Comparison of ENCODE assay signal across 11 cellular contexts in the genomic region with DNA sequence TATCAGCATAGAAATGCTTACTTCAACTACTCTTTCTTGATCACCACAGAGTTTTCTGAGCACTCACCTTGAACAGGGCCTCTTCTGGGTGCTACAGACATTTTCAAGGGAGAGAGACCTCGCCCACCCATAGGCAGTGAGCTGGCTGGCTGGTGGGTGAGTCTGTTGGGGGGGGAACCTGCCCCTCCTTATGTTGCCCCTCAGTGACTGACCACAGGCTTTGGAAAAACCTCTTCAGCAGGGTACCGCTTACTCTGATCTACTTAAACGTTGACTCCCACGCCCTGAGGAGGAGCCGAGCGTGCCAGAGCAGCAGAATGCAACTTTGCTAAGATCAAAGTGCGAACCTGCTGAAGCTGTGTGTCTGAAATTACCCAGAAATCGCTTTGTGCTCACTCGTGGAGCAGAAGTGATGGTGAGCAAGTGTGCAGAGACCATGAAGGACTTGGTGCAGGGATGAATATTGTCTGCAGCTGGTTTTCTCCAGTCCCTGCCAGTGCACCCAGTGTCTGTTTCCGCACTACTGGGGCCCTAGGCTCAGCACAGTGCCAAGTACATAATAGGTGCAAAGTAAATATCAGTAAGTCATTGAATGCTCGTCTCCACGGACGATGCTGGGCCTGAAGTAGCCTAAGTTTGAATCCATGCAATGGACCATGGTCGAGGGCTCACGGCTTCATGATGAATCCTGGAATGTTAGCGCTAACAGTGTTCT.
A peak's percentile ranks its signal among the peaks of the same experiment; 100 is the strongest.
DNase-seq lines count a peak whose midpoint lies in the region; ATAC-seq, FAIRE-seq and TF ChIP-seq lines count a peak whose summit lies in the region.
"Had no signal": no experiment of that assay in that cellular context is flagged by ENCODE, and none has a peak within 500 bp of the region (broad histone marks: within the 10 kb centered on the region; RNA-seq: fewer than 3 reads in every experiment).

No MANE protein-coding gene starts in this region.

- no peaks in the 10 kb centered on the region for H3K9me3 Mint-ChIP-seq in activated T-cell treated with anti-CD3 and anti-CD28 coated beads, Interleukin-2, amount 50 U/mL, for 4 hours
- H3K9me3 Mint-ChIP-seq in naive B cell = no peaks in the 10 kb centered on the region
- no peaks in the 10 kb centered on the region for H3K9me3 Mint-ChIP-seq in stimulated activated naive CD8-positive, alpha-beta T cell treated with anti-CD3 and anti-CD28 coated beads, Interleukin-15, Interleukin-2, amounts not matched to agents 100 ng/mL and 50 ng/mL, for 24 hours
- H3K9me3 Mint-ChIP-seq: effector memory CD8-positive, alpha-beta T cell had no signal

- TF ChIP-seq CTCF in D721Med (IDR thresholded peaks at IDR 0.05; ENCODE audit: insufficient read depth, missing control alignments) = no peak

- H3K27ac Mint-ChIP-seq in naive B cell = peak overlapping the region in 5 of 6 donors; percentile 41 to 77 (median 66)
- peak overlapping the region; percentile 90 for H3K27ac Mint-ChIP-seq in stimulated activated naive CD8-positive, alpha-beta T cell treated with anti-CD3 and anti-CD28 coated beads, Interleukin-15, Interleukin-2, amounts not matched to agents 100 ng/mL and 50 ng/mL, for 24 hours

- peak overlapping the region; percentile 60 for H3K4me3 Mint-ChIP-seq in activated T-cell treated with anti-CD3 and anti-CD28 coated beads, Interleukin-2, amount 50 U/mL, for 4 hours
- H3K4me3 Mint-ChIP-seq in naive B cell = peak overlapping the region in 2 of 8 donors; percentile 45 to 69
- peak overlapping the region; percentile 60 for H3K4me3 Mint-ChIP-seq in stimulated activated naive CD8-positive, alpha-beta T cell treated with anti-CD3 and anti-CD28 coated beads, Interleukin-15, Interleukin-2, amounts not matched to agents 100 ng/mL and 50 ng/mL, for 24 hours

- no peak for FAIRE-seq in D721Med (lab: Jason Lieb, UNC)
- FAIRE-seq: A204.1 had no signal

- peak; percentile 59 to 68 for ATAC-seq in activated T-cell treated with anti-CD3 and anti-CD28 coated beads, Interleukin-2, amount 50 U/mL, for 4 hours
- no peak for ATAC-seq in naive B cell (ENCODE audit: low read depth in 2 of 2)
- ATAC-seq: effector memory CD8-positive, alpha-beta T cell had no signal

- H3K4me1 Mint-ChIP-seq in activated T-cell treated with anti-CD3 and anti-CD28 coated beads, Interleukin-2, amount 50 U/mL, for 4 hours (ENCODE audit: low read depth) = peaks cover 65% of the 10 kb centered on the region
- peaks cover 34 to 57% (median 46%) of the 10 kb centered on the region in 3 donors for H3K4me1 Mint-ChIP-seq in naive B cell
- H3K4me1 Mint-ChIP-seq in stimulated activated naive CD8-positive, alpha-beta T cell treated with anti-CD3 and anti-CD28 coated beads, Interleukin-15, Interleukin-2, amounts not matched to agents 100 ng/mL and 50 ng/mL, for 24 hours (ENCODE audit: low read depth) = peaks cover 79% of the 10 kb centered on the region

- no peaks in the 10 kb centered on the region for H3K36me3 Mint-ChIP-seq in activated T-cell treated with anti-CD3 and anti-CD28 coated beads, Interleukin-2, amount 50 U/mL, for 4 hours (ENCODE audit: insufficient read depth)
- peaks cover 0 to 7% of the 10 kb centered on the region in 2 donors for H3K36me3 Mint-ChIP-seq in naive B cell
- H3K36me3 Mint-ChIP-seq in stimulated activated naive CD8-positive, alpha-beta T cell treated with anti-CD3 and anti-CD28 coated beads, Interleukin-15, Interleukin-2, amounts not matched to agents 100 ng/mL and 50 ng/mL, for 24 hours (ENCODE audit: low read depth) = peaks cover 4% of the 10 kb centered on the region

- peak; percentile 18 to 39 for DNase-seq in activated CD4-positive, alpha-beta T cell treated with anti-CD3 and anti-CD28 coated beads for 24 hours (ENCODE audit: low read depth in 2 of 2)
- no peak for DNase-seq in activated CD4-positive, alpha-beta T cell treated with anti-CD3 and anti-CD28 coated beads for 1 hour
- DNase-seq in activated T-cell treated with anti-CD3 and anti-CD28 coated beads, Interleukin-2, amount 50 U/mL, for 4 hours = peak; percentile 64
- DNase-seq in naive B cell = no peak
- DNase-seq in NCI-H774 (lab: John Stamatoyannopoulos, UW) = no peak
- no peak for DNase-seq in CD1c-positive myeloid dendritic cell (ENCODE audit: extremely low spot score)
- no peak for DNase-seq in D721Med (ENCODE audit: insufficient read length, low spot score)
- DNase-seq: effector memory CD8-positive, alpha-beta T cell; NCI-H1092 treated with DMSO at 0.1 percent for 48 hours had no signal

- H3K27me3 Mint-ChIP-seq in activated T-cell treated with anti-CD3 and anti-CD28 coated beads, Interleukin-2, amount 50 U/mL, for 4 hours (ENCODE audit: low read depth) = no peaks in the 10 kb centered on the region
- no peaks in the 10 kb centered on the region for H3K27me3 Mint-ChIP-seq in naive B cell
- H3K27me3 Mint-ChIP-seq in stimulated activated naive CD8-positive, alpha-beta T cell treated with anti-CD3 and anti-CD28 coated beads, Interleukin-15, Interleukin-2, amounts not matched to agents 100 ng/mL and 50 ng/mL, for 24 hours = no peaks in the 10 kb centered on the region

Comparison
In these comparisons a context has a peak if more than half of its experiments do, and no peak if none do; other contexts are left out.
1. DNase-seq: peak in activated CD4-positive, alpha-beta T cell treated with anti-CD3 and anti-CD28 coated beads for 24 hours (2 of 2) and activated T-cell treated with anti-CD3 and anti-CD28 coated beads, Interleukin-2, amount 50 U/mL, for 4 hours (single experiment); none in activated CD4-positive, alpha-beta T cell treated with anti-CD3 and anti-CD28 coated beads for 1 hour (single experiment), naive B cell (single experiment), NCI-H774 (single experiment), CD1c-positive myeloid dendritic cell (single experiment) and D721Med (single experiment).
2. ATAC-seq: peak in activated T-cell treated with anti-CD3 and anti-CD28 coated beads, Interleukin-2, amount 50 U/mL, for 4 hours (2 of 2); none in naive B cell (0 of 2).